In the genomic region with DNA sequence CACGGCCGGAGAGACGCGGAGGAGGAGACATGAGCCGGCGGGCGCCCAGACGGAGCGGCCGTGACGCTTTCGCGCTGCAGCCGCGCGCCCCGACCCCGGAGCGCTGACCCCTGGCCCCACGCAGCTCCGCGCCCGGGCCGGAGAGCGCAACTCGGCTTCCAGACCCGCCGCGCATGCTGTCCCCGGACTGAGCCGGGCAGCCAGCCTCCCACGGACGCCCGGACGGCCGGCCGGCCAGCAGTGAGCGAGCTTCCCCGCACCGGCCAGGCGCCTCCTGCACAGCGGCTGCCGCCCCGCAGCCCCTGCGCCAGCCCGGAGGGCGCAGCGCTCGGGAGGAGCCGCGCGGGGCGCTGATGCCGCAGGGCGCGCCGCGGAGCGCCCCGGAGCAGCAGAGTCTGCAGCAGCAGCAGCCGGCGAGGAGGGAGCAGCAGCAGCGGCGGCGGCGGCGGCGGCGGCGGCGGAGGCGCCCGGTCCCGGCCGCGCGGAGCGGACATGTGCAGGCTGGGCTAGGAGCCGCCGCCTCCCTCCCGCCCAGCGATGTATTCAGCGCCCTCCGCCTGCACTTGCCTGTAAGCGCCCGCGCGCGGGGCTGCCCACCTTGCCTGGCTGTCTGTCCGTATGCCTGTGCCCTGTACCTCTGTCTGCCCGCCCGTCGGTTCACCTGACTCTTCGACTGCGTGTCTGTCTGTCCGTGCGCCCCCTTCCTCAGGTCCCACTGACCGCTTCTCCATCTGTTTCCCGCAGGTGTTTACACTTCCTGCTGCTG, we compare ENCODE assay signal across 1 cellular context.
TF ChIP-seq lines count a peak whose summit lies in the region.

No MANE protein-coding gene starts in this region.

TF ChIP-seq in IMR-90, 13 proteins besides CTCF, POLR2A, EP300 and RAD21 (continued from another document):
- TF ChIP-seq, protein P1, sequence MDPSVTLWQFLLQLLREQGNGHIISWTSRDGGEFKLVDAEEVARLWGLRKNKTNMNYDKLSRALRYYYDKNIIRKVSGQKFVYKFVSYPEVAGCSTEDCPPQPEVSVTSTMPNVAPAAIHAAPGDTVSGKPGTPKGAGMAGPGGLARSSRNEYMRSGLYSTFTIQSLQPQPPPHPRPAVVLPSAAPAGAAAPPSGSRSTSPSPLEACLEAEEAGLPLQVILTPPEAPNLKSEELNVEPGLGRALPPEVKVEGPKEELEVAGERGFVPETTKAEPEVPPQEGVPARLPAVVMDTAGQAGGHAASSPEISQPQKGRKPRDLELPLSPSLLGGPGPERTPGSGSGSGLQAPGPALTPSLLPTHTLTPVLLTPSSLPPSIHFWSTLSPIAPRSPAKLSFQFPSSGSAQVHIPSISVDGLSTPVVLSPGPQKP (IDR thresholded peaks at IDR 0.05; ENCODE audit: borderline replicate concordance, low read depth, low read length), result no peak
- no peak; the same call in 1 of the 2 replicates for TF ChIP-seq SMC3 (IDR thresholded peaks at IDR 0.05; ENCODE audit: low read depth, low read length)
TF ChIP-seq in IMR-90: peak in this region for 0.
